ENCODE assay signal across 8 cellular contexts in genomic region chr7:142535123-142535779, GRCh38.
A peak's percentile ranks its signal among the peaks of the same experiment; 100 is the strongest.
DNase-seq lines count a peak whose midpoint lies in the region; ATAC-seq and TF ChIP-seq lines count a peak whose summit lies in the region.

No MANE protein-coding gene starts in this region.

- H3K9me3 ChIP-seq in DOHH2 (ENCODE audit: control insufficient read depth, insufficient read depth, low read length) (no peaks in the 10 kb centered on the region), gastrocnemius medialis (no peaks in the 10 kb centered on the region)

- peak; percentile 94 to 99 for ATAC-seq in gastrocnemius medialis

- H3K4me1 ChIP-seq in DOHH2 (ENCODE audit: control insufficient read depth, low read length): peaks cover 8% of the 10 kb centered on the region
- H3K4me1 ChIP-seq in gastrocnemius medialis: no peaks in the 10 kb centered on the region

- TF ChIP-seq POLR2A in gastrocnemius medialis (IDR thresholded peaks at IDR 0.05): no peak

- peaks cover 21% of the 10 kb centered on the region for H3K27me3 ChIP-seq in DOHH2 (ENCODE audit: control insufficient read depth, low read length)
- H3K27me3 ChIP-seq in gastrocnemius medialis: no peaks in the 10 kb centered on the region

- H3K4me3 ChIP-seq in DOHH2 (ENCODE audit: low read length) (peak overlapping the region; percentile 25; the same call in 1 of the 2 replicates), gastrocnemius medialis (no peak overlapping the region)

- no peak overlapping the region for H3K27ac ChIP-seq in DOHH2 (ENCODE audit: low read depth, low read length)
- no peak overlapping the region for H3K27ac ChIP-seq in gastrocnemius medialis

- H3K79me2 ChIP-seq in DOHH2 (ENCODE audit: control insufficient read depth, low read length): no peaks in the 10 kb centered on the region

- in situ Hi-C loops in gastrocnemius medialis (cut with MboI; ENCODE audit: low sequenced_read_pairs in 4 of 4): loop anchor here in 1 of 4 donors (10.0 kb wide), 2 partner anchors 100 to 250 kb away; no protein-coding TSS in a partner anchor

- H3K9me2 ChIP-seq in DOHH2 (replicated peaks; ENCODE audit: control insufficient read depth, low read length): no peaks in the 10 kb centered on the region

- intact Hi-C loops in gastrocnemius medialis (cut with DNase I; ENCODE audit: low total_unique reads): loop anchor here (10.0 kb wide), 2 partner anchors 50 to 100 kb away; no protein-coding TSS in a partner anchor

- DNase-seq in GM20000 (ENCODE audit: low spot score) (peak; percentile 59), HK-2 (ENCODE audit: unreplicated experiment) (peak; percentile 70), SHP77 (lab: John Stamatoyannopoulos, UW) (peak; percentile 35 to 50), germinal center (ENCODE audit: low spot score) (peak; percentile 26), gastrocnemius medialis (peak; percentile 35 to 50), NCI-H774 (lab: John Stamatoyannopoulos, UW) (no peak)
- peak; percentile 50 for DNase-seq in activated T-helper 9 cell treated with anti-CD3 and anti-CD28 coated beads, Interleukin-2, amount 50 U/mL, for 16 hours (ENCODE audit: low read depth)

- TF ChIP-seq CTCF in DOHH2 (IDR thresholded peaks at IDR 0.05; ENCODE audit: low read depth, low read length, poor library complexity, severe bottlenecking) (peak; percentile 97), GM20000 (IDR thresholded peaks at IDR 0.05; ENCODE audit: extremely low read depth, missing control alignments) (peak; percentile 65), gastrocnemius medialis (IDR thresholded peaks at IDR 0.05 in 4 of 5, conservative IDR thresholded peaks at IDR 0.05 in 1 of 5) (peak; percentile 60 to 82 (median 75))

- no peaks in the 10 kb centered on the region for H3K36me3 ChIP-seq in DOHH2 (ENCODE audit: control insufficient read depth, low read length)
- H3K36me3 ChIP-seq in gastrocnemius medialis: no peaks in the 10 kb centered on the region

- H3F3A ChIP-seq in DOHH2 (ENCODE audit: control insufficient read depth, insufficient read depth): no peaks in the 10 kb centered on the region

- H3K4me2 ChIP-seq in DOHH2 (ENCODE audit: low read length): peak overlapping the region; percentile 35

- no peaks in the 10 kb centered on the region for H4K20me1 ChIP-seq in DOHH2 (ENCODE audit: control insufficient read depth, insufficient read depth, low read depth, low read length)
